21 cellular contexts compared by ENCODE assay signal in genomic region chr5:75331095-75332090, GRCh38. TPM values are rescaled to one million over a fixed set of nuclear protein-coding genes. Genes with fewer than 3 reads are reported as not detected.
DNase-seq lines count a peak whose midpoint lies in the region; ATAC-seq, FAIRE-seq and TF ChIP-seq lines count a peak whose summit lies in the region.
"Had no signal": no experiment of that assay in that cellular context is flagged by ENCODE, and none has a peak within 500 bp of the region (broad histone marks: within the 10 kb centered on the region; RNA-seq: fewer than 3 reads in every experiment).

No MANE protein-coding gene starts in this region.

- H3K4me2 ChIP-seq in Loucy (ENCODE audit: low read depth, low read length, poor library complexity, severe bottlenecking) (no peak overlapping the region), GM12878 (ENCODE audit: control insufficient read depth, insufficient read depth) (no peak overlapping the region), neuronal stem cell (ENCODE audit: insufficient read depth, low read length, poor library complexity, severe bottlenecking) (no peak overlapping the region)

- H3K14ac ChIP-seq in neuronal stem cell (ENCODE audit: low read length): no peak overlapping the region

- H3K23ac ChIP-seq in neuronal stem cell (ENCODE audit: low read depth, low read length, poor library complexity): no peak overlapping the region

- no peak overlapping the region for H2BK15ac ChIP-seq in neuronal stem cell (ENCODE audit: low read length)

- in situ Hi-C loops in GM12878 (cut with MboI) (no loop called here), HAP-1 (cut with MboI; ENCODE audit: low sequenced_read_pairs) (no loop called here)

- no peak for DNase-seq in GM10266 (ENCODE audit: extremely low spot score)
- DNase-seq in GM12878 (ENCODE audit: low read depth, low spot score): no peak
- no peak for DNase-seq in neuronal stem cell (ENCODE audit: low spot score)
- DNase-seq in erythroblast (lab: John Stamatoyannopoulos, UW): no peak
- no peak for DNase-seq in glomerular visceral epithelial cell (ENCODE audit: extremely low spot score)
- DNase-seq in HAP-1 (ENCODE audit: low spot score in 2 of 2): no peak
- DNase-seq: activated gamma-delta T cell; C1 segment of cervical spinal cord; KG1; left colon; NCI-H1694 treated with DMSO at 0.1 percent for 48 hours; NCI-H510A; PC-3; psoas muscle; stimulated activated CD4-positive, alpha-beta T cell treated with anti-CD3 and anti-CD28 coated beads, Interleukin-15, amount 100 ng/mL, for 24 hours had no signal

- SMC1A ChIA-PET in GM12878 (lab: Charles Lee; ENCODE audit: uncharacterized antibody, unreplicated experiment): interaction anchor here (1.6 to 3.2 kb wide), 2 partner anchors 11 to 20 kb away, joined by 3 to 11 read pairs; no protein-coding TSS in a partner anchor

- BruUV-seq in GM12878 (replicated peaks; lab: Mats Ljungman, UMichigan): no TSS peak

- TF ChIP-seq EP300 in GM12878 (IDR thresholded peaks at IDR 0.05; ENCODE audit: borderline replicate concordance in 1 of 2, control insufficient read depth in 1 of 2, low read depth in 2 of 2, low read length in 2 of 2): no peak

- peaks cover 15% of the 10 kb centered on the region for H3K4me1 ChIP-seq in Loucy (ENCODE audit: insufficient read depth, low read length, poor library complexity, severe bottlenecking)
- H3K4me1 ChIP-seq in GM12878 (ENCODE audit: control insufficient read depth, insufficient read depth, low read length): no peaks in the 10 kb centered on the region
- H3K4me1 ChIP-seq in neuronal stem cell (ENCODE audit: control insufficient read depth in 2 of 2, insufficient read depth in 1 of 2, low read depth in 1 of 2, low read length in 2 of 2): peaks cover 0 to 3% of the 10 kb centered on the region in 2 donors
- H3K4me1 ChIP-seq in HAP-1: peaks cover 14% of the 10 kb centered on the region
- H3K4me1 ChIP-seq: ascending aorta, psoas muscle had no signal

- H4K8ac ChIP-seq in neuronal stem cell (ENCODE audit: low read depth, low read length): no peak overlapping the region

- intact Hi-C loops in GM12878 (cut with micrococcal nuclease; ENCODE audit: unreplicated experiment): no loop called here

- H3K9me3 ChIP-seq in Loucy (ENCODE audit: insufficient read depth, low read depth, low read length): no peaks in the 10 kb centered on the region
- no peaks in the 10 kb centered on the region; the same call in 2 of the 3 replicates for H3K9me3 ChIP-seq in GM12878 (replicated peaks; ENCODE audit: control insufficient read depth, insufficient read depth, low read length)
- H3K9me3 ChIP-seq in neuronal stem cell (replicated peaks in 1 of 2; ENCODE audit: control insufficient read depth in 2 of 2, insufficient read depth in 1 of 2, low read depth in 1 of 2, low read length in 2 of 2): no peaks in the 10 kb centered on the region
- no peaks in the 10 kb centered on the region for H3K9me3 ChIP-seq in HAP-1
- H3K9me3 ChIP-seq: ascending aorta, psoas muscle had no signal

- CTCF ChIA-PET in GM12878 (lab: Yijun Ruan, JAX): interaction anchor here (1.8 to 2.3 kb wide), 2 partner anchors 37 to 95 kb away, joined by 3 to 8 read pairs; partner anchors contain the start of gene ANKRD31

- no peak for ATAC-seq in GM12878
- no peak for ATAC-seq in HG03342 (IDR thresholded peaks at IDR 0.05; ENCODE audit: unreplicated experiment)
- ATAC-seq: PC-3, psoas muscle had no signal

- peak; percentile 5 for TF ChIP-seq CTCF in GM10266 (IDR thresholded peaks at IDR 0.05; ENCODE audit: control insufficient read depth, insufficient read depth, low read depth, missing control alignments)
- peak; percentile 53 for TF ChIP-seq CTCF in Loucy (conservative IDR thresholded peaks at IDR 0.05; ENCODE audit: low read length)
- peak in 2 of 3 experiments; percentile 23 to 28; a peak in 2 of 6 replicates for TF ChIP-seq CTCF in GM12878 (IDR thresholded peaks at IDR 0.05 in 2 of 3, conservative IDR thresholded peaks at IDR 0.05 in 1 of 3; ENCODE audit: control insufficient read depth in 2 of 3, extremely low read depth in 1 of 3, insufficient read depth in 1 of 3, low read depth in 3 of 3, low read length in 3 of 3)

- no peak overlapping the region for H3K27ac ChIP-seq in GM12878 (ENCODE audit: control insufficient read depth, insufficient read depth)
- no peak overlapping the region for H3K27ac ChIP-seq in neuronal stem cell (replicated peaks; ENCODE audit: low read length)
- H3K27ac ChIP-seq: ascending aorta, coronary artery, psoas muscle had no signal

- no peak overlapping the region for H3K4ac ChIP-seq in neuronal stem cell (ENCODE audit: low read length)

- H3K9me2 ChIP-seq in Loucy (replicated peaks; ENCODE audit: low read depth, low read length): no peaks in the 10 kb centered on the region

- no peak overlapping the region for H2BK12ac ChIP-seq in neuronal stem cell (ENCODE audit: low read length)

- no peak for TF ChIP-seq RAD21 in GM12878 (IDR thresholded peaks at IDR 0.05; ENCODE audit: insufficient read depth, low read depth, low read length)

- no peaks in the 10 kb centered on the region for H3K79me2 ChIP-seq in Loucy (ENCODE audit: insufficient read depth, low read length)
- H3K79me2 ChIP-seq in GM12878 (ENCODE audit: control insufficient read depth, insufficient read depth, low read length): no peaks in the 10 kb centered on the region; the same call in 1 of the 2 replicates

- no peak overlapping the region for H2BK120ac ChIP-seq in neuronal stem cell (ENCODE audit: low read depth, low read length)

- no peak for TF ChIP-seq POLR2A in GM12878 (IDR thresholded peaks at IDR 0.05; ENCODE audit: low read depth, low read length)
- no peak for TF ChIP-seq POLR2A in erythroblast (IDR thresholded peaks at IDR 0.05; ENCODE audit: low read length)

- POLR2A ChIA-PET in GM12878 (lab: Charles Lee): interaction anchor here (0.8 to 1.6 kb wide), 3 partner anchors 8 to 343 kb away, joined by 3 to 5 read pairs (median 4); partner anchors contain the start of gene ANKRD31

- H3K9ac ChIP-seq in Loucy (ENCODE audit: low read depth, low read length, poor library complexity, severe bottlenecking) (no peak overlapping the region), GM12878 (ENCODE audit: control insufficient read depth, insufficient read depth, low read length) (no peak overlapping the region), neuronal stem cell (ENCODE audit: low read depth, low read length, poor library complexity) (no peak overlapping the region)

- H4K20me1 ChIP-seq in Loucy (ENCODE audit: insufficient read depth, low read length, poor library complexity, severe bottlenecking): no peaks in the 10 kb centered on the region
- no peaks in the 10 kb centered on the region for H4K20me1 ChIP-seq in GM12878 (ENCODE audit: control insufficient read depth, insufficient read depth)

- no peaks in the 10 kb centered on the region for H3F3A ChIP-seq in Loucy (ENCODE audit: low read depth)

- no peaks in the 10 kb centered on the region for H3K79me1 ChIP-seq in neuronal stem cell (ENCODE audit: low read depth, low read length)

- no peak overlapping the region for H4K91ac ChIP-seq in neuronal stem cell (ENCODE audit: low read depth, low read length, poor library complexity)

- FAIRE-seq in GM12878 (lab: Jason Lieb, UNC): no peak
- FAIRE-seq: G401.6, H1 had no signal

- WGBS in GM12878 (ENCODE audit: insufficient coverage, insufficient replicate concordance, low lambda C conversion rate, missing lambda C conversion rate): 41% methylated on average over 4 of the region's 4 CpGs
- WGBS in neuronal stem cell (ENCODE audit: extremely low coverage in 2 of 2, insufficient read length in 2 of 2, insufficient replicate concordance in 1 of 2), 2 donors: no CpG with 5 or more reads among the region's 4 CpGs

- H2AK5ac ChIP-seq in neuronal stem cell (ENCODE audit: low read depth, low read length): no peak overlapping the region

- H3K4me3 ChIP-seq in Loucy (ENCODE audit: low read length, poor library complexity, severe bottlenecking) (no peak overlapping the region), GM12878 (no peak overlapping the region), neuronal stem cell (ENCODE audit: low read length in 2 of 2) (no peak overlapping the region), HAP-1 (no peak overlapping the region)
- H3K4me3 ChIP-seq: ascending aorta, coronary artery, psoas muscle had no signal

- H2AFZ ChIP-seq in Loucy (ENCODE audit: low read length) (peak overlapping the region; percentile 86; the same call in 1 of the 2 replicates), GM12878 (ENCODE audit: control insufficient read depth, low read depth, low read length) (peak overlapping the region; percentile 41; the same call in 1 of the 2 replicates), neuronal stem cell (ENCODE audit: low read length) (peak overlapping the region; percentile 78)

- RAD21 ChIA-PET in GM12878 (lab: Charles Lee; ENCODE audit: unreplicated experiment): interaction anchor here (0.6 to 1.4 kb wide), 2 partner anchors 10 to 61 kb away, joined by 3 to 6 read pairs; no protein-coding TSS in a partner anchor

- H3K36me3 ChIP-seq in Loucy (ENCODE audit: insufficient read depth, low read length): no peaks in the 10 kb centered on the region
- no peaks in the 10 kb centered on the region for H3K36me3 ChIP-seq in GM12878 (ENCODE audit: control insufficient read depth in 2 of 2, insufficient read depth in 2 of 2, low read length in 1 of 2)
- no peaks in the 10 kb centered on the region for H3K36me3 ChIP-seq in neuronal stem cell (replicated peaks in 1 of 2; ENCODE audit: control insufficient read depth in 2 of 2, insufficient read depth in 2 of 2, low read length in 2 of 2)
- H3K36me3 ChIP-seq in HAP-1 (replicated peaks): no peaks in the 10 kb centered on the region
- H3K36me3 ChIP-seq: ascending aorta had no signal

- H2BK5ac ChIP-seq in neuronal stem cell (ENCODE audit: low read length): no peak overlapping the region

- no peaks in the 10 kb centered on the region for H3K27me3 ChIP-seq in Loucy (ENCODE audit: insufficient read depth, low read length, poor library complexity, severe bottlenecking)
- H3K27me3 ChIP-seq in GM12878 (replicated peaks in 1 of 2; ENCODE audit: control insufficient read depth in 2 of 2, insufficient read depth in 2 of 2, low read length in 1 of 2): no peaks in the 10 kb centered on the region
- no peaks in the 10 kb centered on the region for H3K27me3 ChIP-seq in neuronal stem cell (ENCODE audit: control insufficient read depth in 3 of 3, insufficient read depth in 3 of 3, low read depth in 1 of 3, low read length in 3 of 3)
- H3K27me3 ChIP-seq in HAP-1 (ENCODE audit: low read depth): no peaks in the 10 kb centered on the region
- H3K27me3 ChIP-seq: ascending aorta had no signal

- H3K18ac ChIP-seq in neuronal stem cell (ENCODE audit: low read length): no peak overlapping the region

RNA-seq across cellular contexts. Expression of gene HMGCR, which starts 5.6 kb away (rescaled TPM):
- 369 and 374 TPM in 2 replicates for total RNA-seq in GM12878 (2013; cell fraction: nucleolus; rRNA removed)
- total RNA-seq in GM12878 (2014; rRNA removed) (73.9 and 82.9 TPM in 2 replicates), GM12878 (2014; rRNA removed; fragmentation: Illumina TruSeq; extraction: Trizol) (104 and 110 TPM in 2 replicates), GM12878 (2021) (119 and 130 TPM in 2 replicates)
- 29.7 TPM for polyA plus RNA-seq in GM12878 (2011; ENCODE audit: low read depth)
- polyA plus RNA-seq in GM12878 (2011; rRNA removed) (119 and 174 TPM in 2 replicates), GM12878 (2014; fragmentation: Illumina TruSeq; extraction: Trizol) (89.2 and 120 TPM in 2 replicates), GM12878 (2014; fragmentation: Nextera tagmentation; extraction: Ambion mirVana) (10 to 100 TPM; 30.8 to 39.0 TPM), GM12878 (2014; rRNA removed) (65.2 and 73.9 TPM in 2 replicates), GM12878 (2016; fragmentation: Nextera tagmentation; extraction: Ambion mirVana) (10 to 100 TPM; 55.5 to 61.6 TPM)
- polyA plus RNA-seq in GM12878 (2011; cell fraction: cytosol; rRNA removed): 42.8 and 51.7 TPM in 2 replicates
- 122 and 154 TPM in 2 replicates for polyA plus RNA-seq in GM12878 (2011; cell fraction: nucleus; rRNA removed)
- 48.4 and 72.6 TPM in 2 replicates for polyA plus RNA-seq in GM12878 (2012)
- polyA minus RNA-seq in GM12878 (2011; rRNA and poly(A)+ RNA removed): 228 and 334 TPM in 2 replicates
- 50.6 and 59.6 TPM in 2 replicates for polyA minus RNA-seq in GM12878 (2011; cell fraction: cytosol; rRNA and poly(A)+ RNA removed)
- polyA minus RNA-seq in GM12878 (2011; cell fraction: nucleus; rRNA and poly(A)+ RNA removed): 159 and 183 TPM in 2 replicates
- 141 TPM for polyA plus RNA-seq in neuronal stem cell (2013, experiment 1 of 2)
- 144 TPM for polyA plus RNA-seq in neuronal stem cell (2013, experiment 2 of 2)
